22 cellular contexts compared by ENCODE assay signal in the genomic region with DNA sequence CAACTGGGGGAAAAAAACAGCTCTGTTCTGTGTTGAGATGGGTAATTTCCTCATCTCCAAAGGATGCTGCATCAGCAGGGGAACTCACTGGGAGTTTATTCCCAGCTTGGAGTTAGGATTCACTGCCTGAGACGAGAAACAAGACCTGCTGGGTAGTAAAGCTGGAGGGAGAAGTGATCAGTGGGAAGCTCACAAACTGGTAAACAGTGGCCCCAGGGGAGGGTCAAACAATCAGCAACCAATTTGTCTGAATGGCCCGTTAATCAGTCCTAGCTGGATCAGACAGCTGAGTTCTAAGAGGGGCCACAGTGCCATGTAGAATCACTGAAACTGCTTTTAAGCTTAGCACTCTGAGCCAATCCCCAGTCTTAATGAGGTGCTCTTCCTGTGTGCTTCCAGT.
"Had no signal": no experiment of that assay in that cellular context is flagged by ENCODE, and none has a peak within 500 bp of the region (broad histone marks: within the 10 kb centered on the region; RNA-seq: fewer than 3 reads in every experiment).

No MANE protein-coding gene starts in this region.

- H3K4me3 ChIP-seq: cardiac muscle cell, esophagus muscularis mucosa, gastroesophageal sphincter, heart right ventricle, prostate gland, suprapubic skin, upper lobe of left lung had no signal

- DNase-seq: activated CD4-positive, alpha-beta T cell treated with anti-CD3 and anti-CD28 coated beads, Interleukin-2, amount 50 U/mL, for 4 hours; activated naive CD8-positive, alpha-beta T cell treated with anti-CD3 and anti-CD28 coated beads for 36 hours; amniotic stem cell; effector CD8-positive, alpha-beta T cell; heart right ventricle; left cardiac atrium; mesenchymal stem cell; right cardiac atrium; stimulated activated CD4-positive, alpha-beta T cell treated with anti-CD3 and anti-CD28 coated beads, Interleukin-2, amount 100 ng/mL, for 24 hours; stimulated activated naive CD8-positive, alpha-beta T cell treated with anti-CD3 and anti-CD28 coated beads, Interleukin-15, amount 100 ng/mL, for 72 hours; SW 1271; T-helper 2 cell; upper lobe of left lung had no signal

- H3K4me1 ChIP-seq: esophagus muscularis mucosa, gastroesophageal sphincter, heart right ventricle, prostate gland, suprapubic skin, upper lobe of left lung had no signal

- H3K27me3 ChIP-seq: cardiac muscle cell, esophagus muscularis mucosa, gastroesophageal sphincter, suprapubic skin, upper lobe of left lung had no signal

- H3K27ac ChIP-seq: cardiac muscle cell, esophagus muscularis mucosa, gastroesophageal sphincter, heart right ventricle, prostate gland, suprapubic skin, upper lobe of left lung, VCaP had no signal

- FAIRE-seq: endothelial cell of umbilical vein, islet of Langerhans had no signal

- ATAC-seq: gastroesophageal sphincter; heart right ventricle; left cardiac atrium; natural killer cell treated with Interleukin-12 subunit alpha and Interleukin-12 subunit beta and Interleukin-15 and Interleukin-18, amount 100 ng/mL, for 72 hours; right cardiac atrium; stimulated activated naive CD8-positive, alpha-beta T cell treated with anti-CD3 and anti-CD28 coated beads, Interleukin-15, amount 100 ng/mL, for 72 hours had no signal

- H3K9me3 ChIP-seq: esophagus muscularis mucosa, gastroesophageal sphincter, heart right ventricle, prostate gland, suprapubic skin, upper lobe of left lung had no signal

- H3K36me3 ChIP-seq: cardiac muscle cell, esophagus muscularis mucosa, gastroesophageal sphincter, heart right ventricle, prostate gland, suprapubic skin, upper lobe of left lung had no signal
